In genomic region chr7:94655884-94656657, GRCh38 we compare ENCODE assay signal across 8 cellular contexts. TPM values are rescaled to one million over a fixed set of nuclear protein-coding genes. Genes with fewer than 3 reads are reported as not detected.
DNase-seq lines count a peak whose midpoint lies in the region; ATAC-seq, FAIRE-seq and TF ChIP-seq lines count a peak whose summit lies in the region.

Gene SGCE, minus strand, starts transcription at chr7:94656133. Its CDS starts 35 bp downstream, at chr7:94656098.

- in situ Hi-C loops in transverse colon (cut with MboI; ENCODE audit: low pct_ligation_motif_present in 1 of 4, low pct_unique_long_range_greater_than_20kb in 1 of 4, low sequenced_read_pairs in 3 of 4) = no loop called here

- peaks cover 13% of the 10 kb centered on the region for H3K4me1 Mint-ChIP-seq in activated naive CD4-positive, alpha-beta T cell treated with anti-CD3 and anti-CD28 coated beads for 36 hours (ENCODE audit: low read depth)
- H3K4me1 Mint-ChIP-seq in nephron progenitor cell = peaks cover 51% of the 10 kb centered on the region

- no peaks in the 10 kb centered on the region for H3K27me3 ChIP-seq in NT2/D1 (ENCODE audit: insufficient read depth, insufficient read length)
- peaks cover 55% of the 10 kb centered on the region for H3K27me3 ChIP-seq in transverse colon

- TF ChIP-seq CTCF in nephron progenitor cell (IDR thresholded peaks at IDR 0.05) = peak; percentile 53
- peak in 3 of 5 experiments; percentile 59 to 65 (median 64) for TF ChIP-seq CTCF in transverse colon (IDR thresholded peaks at IDR 0.05)

- H3K36me3 ChIP-seq in ES-I3 (ENCODE audit: insufficient read depth, low read length) (no peaks in the 10 kb centered on the region), NT2/D1 (ENCODE audit: insufficient read depth, insufficient read length, low read length) (no peaks in the 10 kb centered on the region), transverse colon (no peaks in the 10 kb centered on the region)

- H3K27ac Mint-ChIP-seq in activated naive CD4-positive, alpha-beta T cell treated with anti-CD3 and anti-CD28 coated beads for 36 hours = no peak within 1 kb of the TSS
- H3K27ac Mint-ChIP-seq in nephron progenitor cell = peak within 1 kb of the TSS; percentile 98

- intact Hi-C loops in activated naive CD4-positive, alpha-beta T cell treated with anti-CD3 and anti-CD28 coated beads for 36 hours (cut with micrococcal nuclease) = loop anchor here (1.0 to 5.0 kb wide), 5 partner anchors 207 to 1751 kb away; partner anchors contain the start of gene PON3
- intact Hi-C loops in transverse colon (cut with DNase I; ENCODE audit: low total_unique reads) = loop anchor here (5.0 kb wide), 1 partner anchor 359 kb away; no protein-coding TSS in a partner anchor

- peak within 1 kb of the TSS; percentile 63 to 79 (median 76) for H3K27ac ChIP-seq in transverse colon

- H3K9ac ChIP-seq in ES-I3 (ENCODE audit: low read depth, low read length) (peak within 1 kb of the TSS; percentile 73), NT2/D1 (ENCODE audit: insufficient read length, low read depth) (peak within 1 kb of the TSS; percentile 93)

- H3K4me1 ChIP-seq in ES-I3 (ENCODE audit: insufficient read depth, low read length) (peaks cover 5% of the 10 kb centered on the region), NT2/D1 (ENCODE audit: insufficient read depth, insufficient read length) (no peaks in the 10 kb centered on the region), transverse colon (peaks cover 0 to 35% (median 9%) of the 10 kb centered on the region in 4 donors)

- CTCF ChIA-PET in activated naive CD4-positive, alpha-beta T cell treated with anti-CD3 and anti-CD28 coated beads for 36 hours (lab: Charles Lee) = interaction anchor here (1.0 to 2.8 kb wide), 2 partner anchors 30 to 206 kb away, joined by 3 to 15 read pairs; no protein-coding TSS in a partner anchor

- no peak for TF ChIP-seq EP300 in transverse colon (IDR thresholded peaks at IDR 0.05; ENCODE audit: low read depth)

- DNase-seq in NT2/D1 (ENCODE audit: low read depth, low spot score) = peak; percentile 80
- DNase-seq in activated naive CD4-positive, alpha-beta T cell treated with anti-CD3 and anti-CD28 coated beads for 36 hours = peak; percentile 64
- peak; percentile 48 to 68 for DNase-seq in frontal cortex (ENCODE audit: low spot score in 2 of 2)
- DNase-seq in nephron progenitor cell = peak; percentile 84
- peak; percentile 64 for DNase-seq in transverse colon

- peak; percentile 17 for ATAC-seq in HG03460 (IDR thresholded peaks at IDR 0.05; ENCODE audit: unreplicated experiment)
- no peak for ATAC-seq in GM21576 (IDR thresholded peaks at IDR 0.05; ENCODE audit: unreplicated experiment)

- no peak for TF ChIP-seq POLR2A in transverse colon (IDR thresholded peaks at IDR 0.05)

- peaks cover 4% of the 10 kb centered on the region for H3K9me3 Mint-ChIP-seq in activated naive CD4-positive, alpha-beta T cell treated with anti-CD3 and anti-CD28 coated beads for 36 hours
- peaks cover 14% of the 10 kb centered on the region for H3K9me3 Mint-ChIP-seq in nephron progenitor cell

- H3K4me3 ChIP-seq in NT2/D1 (ENCODE audit: insufficient read length, low read depth) (peak within 1 kb of the TSS; percentile 88), transverse colon (peak within 1 kb of the TSS; percentile 21 to 66 (median 42))

- 41% methylated on average over 60 of the region's 61 CpGs; no CpG with 5 or more reads in 1 of the 2 donors for WGBS in transverse colon (ENCODE audit: low coverage in 1 of 2), 2 donors

- H3K9me3 ChIP-seq in ES-I3 (ENCODE audit: control insufficient read depth, insufficient read depth, low read length) = no peaks in the 10 kb centered on the region
- no peaks in the 10 kb centered on the region for H3K9me3 ChIP-seq in NT2/D1 (ENCODE audit: insufficient read depth, low read length)
- no peaks in the 10 kb centered on the region for H3K9me3 ChIP-seq in transverse colon

- no peak for FAIRE-seq in frontal cortex (lab: Jason Lieb, UNC)

- H3K27me3 Mint-ChIP-seq in activated naive CD4-positive, alpha-beta T cell treated with anti-CD3 and anti-CD28 coated beads for 36 hours (ENCODE audit: low read depth) = peaks cover 36% of the 10 kb centered on the region
- no peaks in the 10 kb centered on the region for H3K27me3 Mint-ChIP-seq in nephron progenitor cell (ENCODE audit: low read depth, poor library complexity)

- no peaks in the 10 kb centered on the region for H3K36me3 Mint-ChIP-seq in activated naive CD4-positive, alpha-beta T cell treated with anti-CD3 and anti-CD28 coated beads for 36 hours (ENCODE audit: low read depth)
- peaks cover 16% of the 10 kb centered on the region for H3K36me3 Mint-ChIP-seq in nephron progenitor cell (ENCODE audit: low read depth)

- peak within 1 kb of the TSS; percentile 84 for H3K4me3 Mint-ChIP-seq in activated naive CD4-positive, alpha-beta T cell treated with anti-CD3 and anti-CD28 coated beads for 36 hours
- H3K4me3 Mint-ChIP-seq in nephron progenitor cell = peak within 1 kb of the TSS; percentile 95

RNA-seq across cellular contexts. Expression of gene SGCE, which starts in this region (rescaled TPM):
- under 1 TPM in 1 of 2 experiments, not detected in 1; 0.83 TPM for total RNA-seq in activated naive CD4-positive, alpha-beta T cell treated with anti-CD3 and anti-CD28 coated beads for 36 hours
- total RNA-seq in frontal cortex (69.7 TPM), transverse colon (10 to 100 TPM; 24.1 to 62.1 (median 33.2) TPM)

Comparison
In these comparisons a context has a peak if more than half of its experiments do, and no peak if none do; other contexts are left out.
1. RNA of gene SGCE (total RNA-seq): 69.7 TPM in frontal cortex (single experiment) and 24.1 to 62.1 TPM in transverse colon; 0.83 TPM in activated naive CD4-positive, alpha-beta T cell treated with anti-CD3 and anti-CD28 coated beads for 36 hours; every median in the first group is over 10 times any median in the second.
2. Peak in DNase-seq in activated naive CD4-positive, alpha-beta T cell treated with anti-CD3 and anti-CD28 coated beads for 36 hours; RNA of the gene not detected or under 1 TPM.
3. Peak in every context shown above with its lines, with median percentiles within 50 percentile points of each other: DNase-seq.